10 cellular contexts compared by ENCODE assay signal in genomic region chr12:1488908-1489381, GRCh38.
A peak's percentile ranks its signal among the peaks of the same experiment; 100 is the strongest.
DNase-seq lines count a peak whose midpoint lies in the region; ATAC-seq and TF ChIP-seq lines count a peak whose summit lies in the region.
"Had no signal": no experiment of that assay in that cellular context is flagged by ENCODE, and none has a peak within 500 bp of the region (broad histone marks: within the 10 kb centered on the region; RNA-seq: fewer than 3 reads in every experiment).

No MANE protein-coding gene starts in this region.

- no peak overlapping the region for H3K4me3 ChIP-seq in right lobe of liver

- no peaks in the 10 kb centered on the region for H3K9me3 Mint-ChIP-seq in IgD-negative memory B cell
- H3K9me3 Mint-ChIP-seq in activated naive CD8-positive, alpha-beta T cell treated with anti-CD3 and anti-CD28 coated beads, Interleukin-2, amount 50 U/mL, for 24 hours: no peaks in the 10 kb centered on the region

- H3K4me1 Mint-ChIP-seq in IgD-negative memory B cell: no peaks in the 10 kb centered on the region
- peaks cover 18% of the 10 kb centered on the region for H3K4me1 Mint-ChIP-seq in activated naive CD8-positive, alpha-beta T cell treated with anti-CD3 and anti-CD28 coated beads, Interleukin-2, amount 50 U/mL, for 24 hours

- H3K9me3 ChIP-seq in right lobe of liver: no peaks in the 10 kb centered on the region

- H3K27ac Mint-ChIP-seq in IgD-negative memory B cell: peak overlapping the region in 2 of 3 donors; percentile 71 to 84
- peak overlapping the region; percentile 83 for H3K27ac Mint-ChIP-seq in activated naive CD8-positive, alpha-beta T cell treated with anti-CD3 and anti-CD28 coated beads, Interleukin-2, amount 50 U/mL, for 24 hours

- peaks cover 14% of the 10 kb centered on the region for H3K36me3 Mint-ChIP-seq in IgD-negative memory B cell
- peaks cover 14% of the 10 kb centered on the region for H3K36me3 Mint-ChIP-seq in activated naive CD8-positive, alpha-beta T cell treated with anti-CD3 and anti-CD28 coated beads, Interleukin-2, amount 50 U/mL, for 24 hours (ENCODE audit: low read depth)

- H3K36me3 ChIP-seq in right lobe of liver: no peaks in the 10 kb centered on the region

- no peak for TF ChIP-seq POLR2A in right lobe of liver (IDR thresholded peaks at IDR 0.05)

- no peak for TF ChIP-seq CTCF in right lobe of liver (IDR thresholded peaks at IDR 0.05)

- intact Hi-C loops in right lobe of liver (cut with DNase I): no loop called here

- H3K27me3 ChIP-seq in right lobe of liver: no peaks in the 10 kb centered on the region

- no peak overlapping the region for H3K4me3 Mint-ChIP-seq in IgD-negative memory B cell
- no peak overlapping the region for H3K4me3 Mint-ChIP-seq in activated naive CD8-positive, alpha-beta T cell treated with anti-CD3 and anti-CD28 coated beads, Interleukin-2, amount 50 U/mL, for 24 hours

- no peaks in the 10 kb centered on the region for H3K4me1 ChIP-seq in right lobe of liver

- no peaks in the 10 kb centered on the region for H3K27me3 Mint-ChIP-seq in IgD-negative memory B cell
- no peaks in the 10 kb centered on the region for H3K27me3 Mint-ChIP-seq in activated naive CD8-positive, alpha-beta T cell treated with anti-CD3 and anti-CD28 coated beads, Interleukin-2, amount 50 U/mL, for 24 hours

- 73% methylated on average over 8 of the region's 13 CpGs for WGBS in right lobe of liver (ENCODE audit: insufficient coverage, low coverage, low lambda C conversion rate, missing lambda C conversion rate)

- DNase-seq in CD1c-positive myeloid dendritic cell (ENCODE audit: extremely low spot score): peak; percentile 41
- no peak for DNase-seq in activated naive CD8-positive, alpha-beta T cell treated with anti-CD3 and anti-CD28 coated beads, Interleukin-2, amount 50 U/mL, for 24 hours
- peak; percentile 49 for DNase-seq in mesenteric fat pad (ENCODE audit: low spot score)
- no peak for DNase-seq in NCI-H345 treated with DMSO at 0.1 percent for 48 hours (lab: John Stamatoyannopoulos, UW; ENCODE audit: unreplicated experiment)
- no peak for DNase-seq in OCI-M1 (lab: John Stamatoyannopoulos, UW)
- no peak for DNase-seq in right lobe of liver
- DNase-seq: GDM1, NCI-H526 had no signal

- peak; percentile 52 for ATAC-seq in activated naive CD8-positive, alpha-beta T cell treated with anti-CD3 and anti-CD28 coated beads, Interleukin-2, amount 50 U/mL, for 24 hours
- ATAC-seq in GM21526 (IDR thresholded peaks at IDR 0.05; ENCODE audit: low FRiP score, unreplicated experiment) (no peak), right lobe of liver (no peak)

- H3K27ac ChIP-seq in right lobe of liver: no peak overlapping the region

Comparison
In these comparisons a context has a peak if more than half of its experiments do, and no peak if none do; other contexts are left out.
1. DNase-seq: peak in CD1c-positive myeloid dendritic cell (single experiment) and mesenteric fat pad (single experiment); none in activated naive CD8-positive, alpha-beta T cell treated with anti-CD3 and anti-CD28 coated beads, Interleukin-2, amount 50 U/mL, for 24 hours (single experiment), NCI-H345 treated with DMSO at 0.1 percent for 48 hours (single experiment), OCI-M1 (single experiment) and right lobe of liver (0 of 3).